8 cellular contexts compared by ENCODE assay signal in genomic region chr7:108211382-108212201, GRCh38.
A peak's percentile ranks its signal among the peaks of the same experiment; 100 is the strongest.
DNase-seq lines count a peak whose midpoint lies in the region; ATAC-seq and TF ChIP-seq lines count a peak whose summit lies in the region.

No MANE protein-coding gene starts in this region.

- POLR2A ChIA-PET in PC-3 (lab: Charles Lee; ENCODE audit: unreplicated experiment) = interaction anchor here (0.7 kb wide), 1 partner anchor 72 kb away, joined by 3 read pairs; no protein-coding TSS in a partner anchor

- peaks cover 20% of the 10 kb centered on the region for H3K4me1 ChIP-seq in PC-3 (ENCODE audit: insufficient read depth, low read length)

- H3K36me3 ChIP-seq in PC-3 (ENCODE audit: low read depth, low read length) = no peaks in the 10 kb centered on the region

- H3K4me2 ChIP-seq in PC-3 (ENCODE audit: low read length) = peak overlapping the region; percentile 42

- peak overlapping the region; percentile 69 for H3K9ac ChIP-seq in PC-3 (ENCODE audit: low read length)

- CTCF ChIA-PET in PC-3 (lab: Charles Lee) = no interaction called here

- H3K9me3 ChIP-seq in PC-3 (ENCODE audit: low read length) = no peaks in the 10 kb centered on the region

- BruUV-seq in PC-3 (replicated peaks; lab: Mats Ljungman, UMichigan) = no TSS peak

- ATAC-seq in GM19035 (IDR thresholded peaks at IDR 0.05; ENCODE audit: unreplicated experiment) (peak; percentile 66), HG03354 (IDR thresholded peaks at IDR 0.05; ENCODE audit: poor library complexity, severe bottlenecking, unreplicated experiment) (peak; percentile 56), PC-3 (peak; percentile 98)

- H3K9me2 ChIP-seq in PC-3 (replicated peaks; ENCODE audit: low read length) = no peaks in the 10 kb centered on the region

- in situ Hi-C loops in ACHN (cut with HindIII; ENCODE audit: low pct_ligation_motif_present, low pct_unique_long_range_greater_than_20kb, low sequenced_read_pairs) = no loop called here

- H3F3A ChIP-seq in PC-3 (ENCODE audit: low read length, unreplicated experiment) = no peaks in the 10 kb centered on the region

- no peaks in the 10 kb centered on the region for H4K20me1 ChIP-seq in PC-3 (ENCODE audit: low read length)

- no peak overlapping the region for H3K4me3 ChIP-seq in PC-3 (ENCODE audit: low read length)

- intact Hi-C loops in PC-3 (cut with micrococcal nuclease) = no loop called here

- H3K27ac ChIP-seq in PC-3 (ENCODE audit: low read length) = peak overlapping the region; percentile 90

- DNase-seq in ACHN = peak; percentile 30
- DNase-seq in PC-3 = peak; percentile 85
- peak; percentile 14 for DNase-seq in iPS DF 4.7 (ENCODE audit: extremely low read depth, low spot score)
- no peak for DNase-seq in KG1 (lab: John Stamatoyannopoulos, UW)
- no peak for DNase-seq in putamen (ENCODE audit: low spot score)
- DNase-seq in NCI-H524 (lab: John Stamatoyannopoulos, UW) = no peak

- no peaks in the 10 kb centered on the region for H3K79me2 ChIP-seq in PC-3 (ENCODE audit: low read length)

- H3K27me3 ChIP-seq in PC-3 (ENCODE audit: low read length) = no peaks in the 10 kb centered on the region

- H2AFZ ChIP-seq in PC-3 (ENCODE audit: low read length) = peak overlapping the region; percentile 51

- no peak for TF ChIP-seq CTCF in PC-3 (conservative IDR thresholded peaks at IDR 0.05; ENCODE audit: low read depth, low read length)

Comparison
In these comparisons a context has a peak if more than half of its experiments do, and no peak if none do; other contexts are left out.
1. DNase-seq: peak in ACHN (single experiment), PC-3 (single experiment) and iPS DF 4.7 (single experiment); none in KG1 (single experiment), putamen (single experiment) and NCI-H524 (0 of 2).
2. Peak in every context shown above with its lines, with median percentiles within 50 percentile points of each other: ATAC-seq.